1 cellular context compared by ENCODE assay signal in genomic region chr12:68745904-68746571, GRCh38.
TF ChIP-seq lines count a peak whose summit lies in the region.

Gene SLC35E3, plus strand, starts transcription at chr12:68746176. Its CDS starts 202 bp downstream, at chr12:68746378.

TF ChIP-seq in HepG2, 621 proteins besides CTCF, POLR2A, EP300 and RAD21 (continued from another document):
- no peak for TF ChIP-seq LBX2 (CRISPR knock-in tag; IDR thresholded peaks at IDR 0.05; ENCODE audit: borderline replicate concordance)
- peak; percentile 36; the same call in 1 of the 2 replicates for TF ChIP-seq HDAC2 (CRISPR knock-in tag; IDR thresholded peaks at IDR 0.05)
- no peak for TF ChIP-seq ELK4 (CRISPR knock-in tag; IDR thresholded peaks at IDR 0.05; ENCODE audit: borderline replicate concordance)
- peak; percentile 87; the same call in 1 of the 2 replicates for TF ChIP-seq TRAFD1 (CRISPR knock-in tag; IDR thresholded peaks at IDR 0.05; ENCODE audit: borderline replicate concordance)
- peak; percentile 32; the same call in 1 of the 2 replicates for TF ChIP-seq PATZ1 (CRISPR knock-in tag; IDR thresholded peaks at IDR 0.05)
- peak; percentile 58; the same call in 1 of the 2 replicates for TF ChIP-seq ZNF136 (CRISPR knock-in tag; IDR thresholded peaks at IDR 0.05; ENCODE audit: low read depth)
- TF ChIP-seq THAP8 (CRISPR knock-in tag; IDR thresholded peaks at IDR 0.05; ENCODE audit: borderline replicate concordance) = no peak
- TF ChIP-seq IRF9 (CRISPR knock-in tag; IDR thresholded peaks at IDR 0.05; ENCODE audit: borderline replicate concordance) = peak; percentile 98; the same call in 1 of the 2 replicates
- 0 out of 2 replicates have a peak, but pooled peaks have one; percentile 63 for TF ChIP-seq TMF1 (CRISPR knock-in tag; IDR thresholded peaks at IDR 0.05; ENCODE audit: low read depth)
- TF ChIP-seq PTBP1 (IDR thresholded peaks at IDR 0.05; ENCODE audit: low read depth, low read length, poor library complexity, severe bottlenecking) = peak; percentile 40
- 0 out of 2 replicates have a peak, but pooled peaks have one; percentile 81 for TF ChIP-seq ZNF713 (CRISPR knock-in tag; IDR thresholded peaks at IDR 0.05)
- peak; percentile 84; the same call in 1 of the 2 replicates for TF ChIP-seq KMT2B (CRISPR knock-in tag; IDR thresholded peaks at IDR 0.05)
